11 cellular contexts compared by ENCODE assay signal in genomic region chr1:75745276-75745675, GRCh38.
DNase-seq lines count a peak whose midpoint lies in the region; ATAC-seq and TF ChIP-seq lines count a peak whose summit lies in the region.
"Had no signal": no experiment of that assay in that cellular context is flagged by ENCODE, and none has a peak within 500 bp of the region (broad histone marks: within the 10 kb centered on the region; RNA-seq: fewer than 3 reads in every experiment).

No MANE protein-coding gene starts in this region.

- no peaks in the 10 kb centered on the region for H3K9me3 ChIP-seq in DND-41 (ENCODE audit: insufficient read depth, low read length, severe bottlenecking)
- H3K9me3 ChIP-seq in OCI-LY3 (ENCODE audit: insufficient read depth, low read length), result no peaks in the 10 kb centered on the region

- no peaks in the 10 kb centered on the region for H3K4me1 ChIP-seq in DND-41 (ENCODE audit: insufficient read depth, low read length)
- peaks cover 15% of the 10 kb centered on the region for H3K4me1 ChIP-seq in OCI-LY3 (ENCODE audit: low read length)

- H3K27me3 ChIP-seq in DND-41 (ENCODE audit: insufficient read depth, low read length, poor library complexity), result no peaks in the 10 kb centered on the region
- no peaks in the 10 kb centered on the region for H3K27me3 ChIP-seq in OCI-LY3 (ENCODE audit: low read depth, low read length)

- no peaks in the 10 kb centered on the region for H4K20me1 ChIP-seq in DND-41 (ENCODE audit: insufficient read depth, low read length)
- H4K20me1 ChIP-seq in OCI-LY3 (ENCODE audit: insufficient read depth, low read length), result no peaks in the 10 kb centered on the region

- no peak overlapping the region; the same call in 1 of the 2 replicates for H3K27ac ChIP-seq in DND-41 (ENCODE audit: low read length)
- H3K27ac ChIP-seq in OCI-LY3 (ENCODE audit: low read length), result peak overlapping the region; percentile 44; the same call in 1 of the 2 replicates
- H3K27ac ChIP-seq: SK-N-MC had no signal

- ATAC-seq in DND-41 (ENCODE audit: insufficient read depth, low read depth) (peak; percentile 80), GM19468 (IDR thresholded peaks at IDR 0.05; ENCODE audit: extremely low read depth, unreplicated experiment) (peak; percentile 67), HG03066 (IDR thresholded peaks at IDR 0.05; ENCODE audit: low read depth, unreplicated experiment) (peak; percentile 54), HG03108 (IDR thresholded peaks at IDR 0.05; ENCODE audit: unreplicated experiment) (no peak), HG02610 (IDR thresholded peaks at IDR 0.05; ENCODE audit: unreplicated experiment) (no peak)

- H3K4me3 ChIP-seq in DND-41 (ENCODE audit: low read depth in 1 of 2, low read length in 2 of 2) (no peak overlapping the region), OCI-LY3 (ENCODE audit: low read length) (peak overlapping the region; percentile 35; the same call in 1 of the 2 replicates)
- H3K4me3 ChIP-seq: SK-N-MC had no signal

- H3K79me2 ChIP-seq in DND-41 (ENCODE audit: insufficient read depth, low read length), result no peaks in the 10 kb centered on the region
- H3K79me2 ChIP-seq in OCI-LY3 (ENCODE audit: low read length), result no peaks in the 10 kb centered on the region

- H3K4me2 ChIP-seq in DND-41 (ENCODE audit: insufficient read depth, low read length) (no peak overlapping the region), OCI-LY3 (ENCODE audit: low read length) (peak overlapping the region; percentile 52)

- no peak overlapping the region for H3K9ac ChIP-seq in DND-41 (ENCODE audit: low read depth, low read length)
- H3K9ac ChIP-seq in OCI-LY3 (ENCODE audit: low read length), result no peak overlapping the region

- H2AFZ ChIP-seq in DND-41 (ENCODE audit: low read depth, low read length) (no peak overlapping the region), OCI-LY3 (ENCODE audit: low read depth, low read length) (no peak overlapping the region)

- H3K36me3 ChIP-seq in DND-41 (ENCODE audit: insufficient read depth, low read length) (peaks cover 58% of the 10 kb centered on the region), OCI-LY3 (replicated peaks; ENCODE audit: low read depth, low read length) (no peaks in the 10 kb centered on the region)

- TF ChIP-seq CTCF in DND-41 (IDR thresholded peaks at IDR 0.05; ENCODE audit: borderline replicate concordance, extremely low read depth, low read length, poor library complexity, severe bottlenecking) (no peak), OCI-LY3 (IDR thresholded peaks at IDR 0.05; ENCODE audit: low read depth, low read length) (no peak)

- peak; percentile 14 for DNase-seq in DND-41
- no peak for DNase-seq in NCI-H2029 treated with DMSO at 0.1 percent for 48 hours (lab: John Stamatoyannopoulos, UW)
- DNase-seq in GOT3 (lab: John Stamatoyannopoulos, UW), result no peak
- DNase-seq: activated T-cell treated with anti-CD3 and anti-CD28 coated beads for 4 hours, NCI-H1048 had no signal

Comparison
In these comparisons a context has a peak if more than half of its experiments do, and no peak if none do; other contexts are left out.
1. ATAC-seq: peak in DND-41 (single experiment), GM19468 (single experiment) and HG03066 (single experiment); none in HG03108 (single experiment) and HG02610 (single experiment).